In genomic region chr22:35394011-35394312, GRCh38 we compare ENCODE assay signal across 24 cellular contexts. TPM values are rescaled to one million over a fixed set of nuclear protein-coding genes. Genes with fewer than 3 reads are reported as not detected.
DNase-seq lines count a peak whose midpoint lies in the region; ATAC-seq, FAIRE-seq and TF ChIP-seq lines count a peak whose summit lies in the region.
"Had no signal": no experiment of that assay in that cellular context is flagged by ENCODE, and none has a peak within 500 bp of the region (broad histone marks: within the 10 kb centered on the region; RNA-seq: fewer than 3 reads in every experiment).

No MANE protein-coding gene starts in this region.

- no peak overlapping the region for H3K23ac ChIP-seq in mesenchymal stem cell (ENCODE audit: low read length in 2 of 2)

- H3K4me3 ChIP-seq in astrocyte of the spinal cord (ENCODE audit: low read depth, low read length) (no peak overlapping the region), mesenchymal stem cell (ENCODE audit: insufficient read depth in 1 of 2, low read depth in 1 of 2, low read length in 2 of 2) (no peak overlapping the region), thyroid gland (replicated peaks in 1 of 3) (no peak overlapping the region), breast epithelium (no peak overlapping the region), small intestine (ENCODE audit: low read depth in 1 of 2, low read length in 2 of 2) (no peak overlapping the region)
- H3K4me3 ChIP-seq: cardiac muscle cell, gastroesophageal sphincter, psoas muscle had no signal

- H3K18ac ChIP-seq in mesenchymal stem cell (ENCODE audit: low read depth in 1 of 2, low read length in 2 of 2) = no peak overlapping the region

- peaks cover 23% of the 10 kb centered on the region for H3K4me1 Mint-ChIP-seq in activated CD8-positive, alpha-beta memory T cell treated with anti-CD3 and anti-CD28 coated beads, Interleukin-2, amount 10 ng/mL, durations not matched to agents 7 days and 5 days

- intact Hi-C loops in thyroid gland (cut with DNase I) (no loop called here), breast epithelium (cut with DNase I; ENCODE audit: low total_unique reads) (no loop called here)

- H2AK5ac ChIP-seq in mesenchymal stem cell (ENCODE audit: low read length, severe bottlenecking) = no peak overlapping the region

- CTCF ChIA-PET in activated CD8-positive, alpha-beta memory T cell treated with anti-CD3 and anti-CD28 coated beads, Interleukin-2, amount 10 ng/mL, durations not matched to agents 7 days and 5 days (lab: Charles Lee) = no interaction called here

- peak overlapping the region; percentile 45 for H3K9ac ChIP-seq in mesenchymal stem cell (ENCODE audit: low read length)

- H3K79me1 ChIP-seq in mesenchymal stem cell (replicated peaks; ENCODE audit: low read length, poor library complexity, severe bottlenecking) = no peaks in the 10 kb centered on the region

- TF ChIP-seq POLR2A in thyroid gland (IDR thresholded peaks at IDR 0.05) (no peak), breast epithelium (IDR thresholded peaks at IDR 0.05) (no peak)

- ATAC-seq in activated CD8-positive, alpha-beta memory T cell treated with anti-CD3 and anti-CD28 coated beads, Interleukin-2, amount 10 ng/mL, durations not matched to agents 7 days and 5 days = no peak
- ATAC-seq: esophagus mucosa, gastroesophageal sphincter, psoas muscle had no signal

- H2BK120ac ChIP-seq in mesenchymal stem cell (ENCODE audit: low read depth, low read length) = no peak overlapping the region

- H3K27me3 ChIP-seq in mesenchymal stem cell (ENCODE audit: control insufficient read depth in 1 of 2, insufficient read depth in 1 of 2, low read length in 2 of 2) (no peaks in the 10 kb centered on the region), thyroid gland (no peaks in the 10 kb centered on the region), breast epithelium (no peaks in the 10 kb centered on the region), small intestine (ENCODE audit: control insufficient read depth in 2 of 2, insufficient read depth in 2 of 2, low read length in 2 of 2) (no peaks in the 10 kb centered on the region)
- H3K27me3 ChIP-seq: cardiac muscle cell, gastroesophageal sphincter had no signal

- DNase-seq in activated CD8-positive, alpha-beta memory T cell treated with anti-CD3 and anti-CD28 coated beads, Interleukin-2, amount 10 ng/mL, durations not matched to agents 7 days and 5 days = no peak
- no peak for DNase-seq in activated CD8-positive, alpha-beta memory T cell treated with anti-CD3 and anti-CD28 coated beads, Interleukin-2, amount 50 U/mL, for 48 hours
- DNase-seq in astrocyte of the spinal cord (ENCODE audit: low read depth, low spot score) (peak; percentile 8), mesenchymal stem cell (no peak), thyroid gland (peak; percentile 77 to 84), GM19240 (ENCODE audit: insufficient read length, low spot score) (no peak), breast epithelium (ENCODE audit: low spot score in 2 of 2) (no peak), small intestine (no peak)
- DNase-seq: activated CD4-positive, alpha-beta T cell treated with anti-CD3 and anti-CD28 coated beads for 48 hours; activated CD8-positive, alpha-beta memory T cell treated with anti-CD3 and anti-CD28 coated beads, Interleukin-2, amount 50 U/mL, for 4 hours; IMR-90; midbrain; NCI-H146; NCI-H2171; NCI-H526; psoas muscle; Right ventricle myocardium superior; stimulated activated CD4-positive, alpha-beta T cell treated with anti-CD3 and anti-CD28 coated beads, Interleukin-4, amount 100 ng/mL, for 4 hours; SW 1271 had no signal

- no peak for TF ChIP-seq CTCF in astrocyte of the spinal cord (IDR thresholded peaks at IDR 0.05; ENCODE audit: low read depth, low read length)
- no peak for TF ChIP-seq CTCF in thyroid gland (IDR thresholded peaks at IDR 0.05)
- no peak for TF ChIP-seq CTCF in breast epithelium (IDR thresholded peaks at IDR 0.05)

- H3K27ac ChIP-seq in mesenchymal stem cell (ENCODE audit: low read length, poor library complexity, severe bottlenecking) (no peak overlapping the region), thyroid gland (peak overlapping the region; percentile 56 to 76 (median 69)), breast epithelium (no peak overlapping the region), small intestine (ENCODE audit: low read depth in 1 of 2, low read length in 1 of 2) (no peak overlapping the region)
- H3K27ac ChIP-seq: cardiac muscle cell, gastroesophageal sphincter, psoas muscle had no signal

- peaks cover 2% of the 10 kb centered on the region for H3K27me3 Mint-ChIP-seq in activated CD8-positive, alpha-beta memory T cell treated with anti-CD3 and anti-CD28 coated beads, Interleukin-2, amount 10 ng/mL, durations not matched to agents 7 days and 5 days

- 79% methylated on average over 4 of the region's 4 CpGs for WGBS in mesenchymal stem cell
- 16 to 21% methylated on average over 4 of the region's 4 CpGs for WGBS in thyroid gland, 2 donors
- WGBS in small intestine, 3 donors = 45 to 48% (median 47%) methylated on average over 4 of the region's 4 CpGs

- peaks cover 14% of the 10 kb centered on the region for H3K4me1 ChIP-seq in mesenchymal stem cell (ENCODE audit: control insufficient read depth, insufficient read depth, low read depth, low read length)
- H3K4me1 ChIP-seq in thyroid gland = peaks cover 10 to 30% of the 10 kb centered on the region in 2 donors
- no peaks in the 10 kb centered on the region for H3K4me1 ChIP-seq in breast epithelium
- peaks cover 0 to 4% of the 10 kb centered on the region in 2 donors for H3K4me1 ChIP-seq in small intestine (ENCODE audit: control insufficient read depth in 2 of 2, insufficient read depth in 1 of 2, low read depth in 1 of 2, low read length in 1 of 2)
- H3K4me1 ChIP-seq: gastroesophageal sphincter, psoas muscle had no signal

- no peak overlapping the region for H2AFZ ChIP-seq in mesenchymal stem cell (ENCODE audit: low read depth, low read length)

- in situ Hi-C loops in astrocyte of the spinal cord (cut with HindIII; ENCODE audit: low sequenced_read_pairs) = no loop called here

- no peak overlapping the region for H3K14ac ChIP-seq in mesenchymal stem cell (ENCODE audit: low read length in 2 of 2)

- H3K9me3 Mint-ChIP-seq in activated CD8-positive, alpha-beta memory T cell treated with anti-CD3 and anti-CD28 coated beads, Interleukin-2, amount 10 ng/mL, durations not matched to agents 7 days and 5 days (ENCODE audit: low read depth) = no peaks in the 10 kb centered on the region

- no peak overlapping the region for H4K91ac ChIP-seq in mesenchymal stem cell (ENCODE audit: low read length)

- H3K36me3 Mint-ChIP-seq in activated CD8-positive, alpha-beta memory T cell treated with anti-CD3 and anti-CD28 coated beads, Interleukin-2, amount 10 ng/mL, durations not matched to agents 7 days and 5 days = no peaks in the 10 kb centered on the region

- no peak overlapping the region for H3K4ac ChIP-seq in mesenchymal stem cell (ENCODE audit: low read depth in 1 of 2, low read length in 2 of 2)

- H4K8ac ChIP-seq in mesenchymal stem cell (ENCODE audit: low read length) = no peak overlapping the region

- H3K27ac Mint-ChIP-seq in activated CD8-positive, alpha-beta memory T cell treated with anti-CD3 and anti-CD28 coated beads, Interleukin-2, amount 10 ng/mL, durations not matched to agents 7 days and 5 days = peak overlapping the region; percentile 46

- no peak for FAIRE-seq in small intestine (lab: Jason Lieb, UNC)
- FAIRE-seq: D721Med, TTC549 had no signal

- peaks cover 20 to 54% of the 10 kb centered on the region in 2 experiments for H3K36me3 ChIP-seq in mesenchymal stem cell (ENCODE audit: control insufficient read depth in 1 of 2, insufficient read depth in 2 of 2, low read depth in 1 of 2, low read length in 2 of 2)
- no peaks in the 10 kb centered on the region for H3K36me3 ChIP-seq in thyroid gland
- no peaks in the 10 kb centered on the region for H3K36me3 ChIP-seq in breast epithelium
- H3K36me3 ChIP-seq in small intestine (ENCODE audit: control insufficient read depth in 2 of 2, insufficient read depth in 2 of 2, low read length in 2 of 2) = peaks cover 4 to 11% of the 10 kb centered on the region in 2 donors
- H3K36me3 ChIP-seq: cardiac muscle cell had no signal

- H2BK12ac ChIP-seq in mesenchymal stem cell (ENCODE audit: low read length in 2 of 2) = no peak overlapping the region

- H3K4me3 Mint-ChIP-seq in activated CD8-positive, alpha-beta memory T cell treated with anti-CD3 and anti-CD28 coated beads, Interleukin-2, amount 10 ng/mL, durations not matched to agents 7 days and 5 days = no peak overlapping the region

- H2BK15ac ChIP-seq in mesenchymal stem cell (ENCODE audit: low read depth, poor library complexity, severe bottlenecking) = no peak overlapping the region

- no peak overlapping the region for H3K4me2 ChIP-seq in mesenchymal stem cell (ENCODE audit: low read length, poor library complexity, severe bottlenecking)

- H2BK5ac ChIP-seq in mesenchymal stem cell (ENCODE audit: low read depth, low read length, poor library complexity, severe bottlenecking) = no peak overlapping the region

- no peaks in the 10 kb centered on the region for H3K9me3 ChIP-seq in mesenchymal stem cell (ENCODE audit: control insufficient read depth, low read length)
- no peaks in the 10 kb centered on the region for H3K9me3 ChIP-seq in thyroid gland
- H3K9me3 ChIP-seq in breast epithelium = no peaks in the 10 kb centered on the region
- H3K9me3 ChIP-seq in small intestine (ENCODE audit: control insufficient read depth, low read depth) = no peaks in the 10 kb centered on the region
- H3K9me3 ChIP-seq: gastroesophageal sphincter, psoas muscle had no signal

RNA-seq across cellular contexts. Expression of gene MCM5, which starts 6.0 kb away (rescaled TPM):
- total RNA-seq in activated CD8-positive, alpha-beta memory T cell treated with anti-CD3 and anti-CD28 coated beads, Interleukin-2, amount 10 ng/mL, durations not matched to agents 7 days and 5 days = 100 to 1,000 TPM; 271 to 329 TPM
- 6.9 TPM for polyA plus RNA-seq in mesenchymal stem cell (2013, experiment 1 of 2)
- 7.5 TPM for polyA plus RNA-seq in mesenchymal stem cell (2013, experiment 2 of 2)
- 10 to 100 TPM; 16.7 to 34.7 (median 25.1) TPM for total RNA-seq in thyroid gland
- 10 to 100 TPM; 16.4 to 23.3 (median 16.8) TPM for total RNA-seq in breast epithelium
- polyA plus RNA-seq in small intestine = 10 to 100 TPM in 1 of 3 donors, 1 to 10 TPM in 2; 5.6 to 31.8 (median 6.5) TPM

RNA-seq across cellular contexts. Expression of gene HMOX1, which starts 13.1 kb away (rescaled TPM):
- 1 to 10 TPM in 1 of 2 experiments, under 1 TPM in 1; 0.88 to 6.0 TPM for total RNA-seq in activated CD8-positive, alpha-beta memory T cell treated with anti-CD3 and anti-CD28 coated beads, Interleukin-2, amount 10 ng/mL, durations not matched to agents 7 days and 5 days
- 24.1 TPM for polyA plus RNA-seq in mesenchymal stem cell (2013, experiment 1 of 2)
- 24.2 TPM for polyA plus RNA-seq in mesenchymal stem cell (2013, experiment 2 of 2)
- total RNA-seq in thyroid gland (10 to 100 TPM in 1 of 4 donors, 1 to 10 TPM in 3; 5.2 to 13.0 (median 6.9) TPM), breast epithelium (10 to 100 TPM; 11.5 to 38.6 (median 21.3) TPM)
- 100 to 1,000 TPM in 1 of 3 donors, 10 to 100 TPM in 2; 22.3 to 119 (median 91.0) TPM for polyA plus RNA-seq in small intestine

Comparison
In these comparisons a context has a peak if more than half of its experiments do, and no peak if none do; other contexts are left out.
1. DNase-seq: peak in astrocyte of the spinal cord (single experiment) and thyroid gland (2 of 2); none in activated CD8-positive, alpha-beta memory T cell treated with anti-CD3 and anti-CD28 coated beads, Interleukin-2, amount 10 ng/mL, durations not matched to agents 7 days and 5 days (single experiment), activated CD8-positive, alpha-beta memory T cell treated with anti-CD3 and anti-CD28 coated beads, Interleukin-2, amount 50 U/mL, for 48 hours (single experiment), mesenchymal stem cell (single experiment), GM19240 (single experiment), breast epithelium (0 of 2) and small intestine (single experiment).
2. H3K27ac ChIP-seq: peak in thyroid gland (3 of 3); none in mesenchymal stem cell (single experiment), breast epithelium (0 of 2) and small intestine (0 of 2).
3. RNA of gene MCM5, which starts 6.0 kb away (total RNA-seq): 271 to 329 TPM in activated CD8-positive, alpha-beta memory T cell treated with anti-CD3 and anti-CD28 coated beads, Interleukin-2, amount 10 ng/mL, durations not matched to agents 7 days and 5 days; 16.7 to 34.7 TPM in thyroid gland and 16.4 to 23.3 TPM in breast epithelium; every median in the first group is over 4 times any median in the second.